ENCODE assay signal across 28 cellular contexts in the genomic region with DNA sequence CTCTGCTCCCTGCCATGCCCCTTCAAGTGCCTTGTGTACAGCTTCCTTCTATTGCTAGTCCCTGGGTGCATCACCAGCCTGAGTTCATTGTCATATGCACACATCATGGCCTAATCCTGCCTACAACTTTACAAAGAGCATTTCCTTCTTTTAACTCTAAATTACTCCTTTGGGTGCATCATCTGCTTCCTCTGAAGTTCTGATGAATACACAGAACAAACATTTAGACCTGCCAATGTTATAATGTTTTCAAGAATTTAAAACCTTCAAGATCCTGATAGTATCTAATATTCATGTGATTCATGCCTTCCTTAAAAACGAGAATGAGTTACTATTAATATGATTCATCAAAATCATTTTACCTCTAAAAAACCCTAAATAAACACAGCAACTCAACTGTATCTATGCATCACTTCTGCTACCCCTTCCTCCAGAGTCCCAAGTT.
DNase-seq lines count a peak whose midpoint lies in the region; ATAC-seq, FAIRE-seq and TF ChIP-seq lines count a peak whose summit lies in the region.
"Had no signal": no experiment of that assay in that cellular context is flagged by ENCODE, and none has a peak within 500 bp of the region (broad histone marks: within the 10 kb centered on the region; RNA-seq: fewer than 3 reads in every experiment).

No MANE protein-coding gene starts in this region.

- TF ChIP-seq POLR2A in breast epithelium (IDR thresholded peaks at IDR 0.05) = no peak

- dilution Hi-C loops in mammary epithelial cell (cut with HindIII; ENCODE audit: low sequenced_read_pairs) = no loop called here

- no peaks in the 10 kb centered on the region for H4K20me1 ChIP-seq in mammary epithelial cell (ENCODE audit: insufficient read depth, low read length)
- H4K20me1 ChIP-seq: BLaER1 treated with 17β-estradiol and CSF1 and Interleukin-3, amounts not matched to agents 10 nM and 100 nM had no signal

- H3K4me1 Mint-ChIP-seq in endothelial cell (ENCODE audit: unreplicated experiment) = no peaks in the 10 kb centered on the region
- H3K4me1 Mint-ChIP-seq: naive thymus-derived CD8-positive, alpha-beta T cell; stimulated activated naive CD8-positive, alpha-beta T cell treated with anti-CD3 and anti-CD28 coated beads, Interleukin-15, amount 100 ng/mL, for 72 hours; T-cell had no signal

- H3K27ac ChIP-seq in mammary epithelial cell (ENCODE audit: insufficient read depth, low read depth, low read length) (no peak overlapping the region), breast epithelium (no peak overlapping the region), RWPE2 (ENCODE audit: poor library complexity, severe bottlenecking) (no peak overlapping the region), epithelial cell of prostate (no peak overlapping the region)
- H3K27ac ChIP-seq: 22Rv1; BLaER1 treated with 17β-estradiol and CSF1 and Interleukin-3, amounts not matched to agents 10 nM and 100 nM; esophagus squamous epithelium; right atrium auricular region; transverse colon had no signal

- H3K4me2 ChIP-seq in mammary epithelial cell (ENCODE audit: insufficient read depth, low read depth, low read length) = no peak overlapping the region
- H3K4me2 ChIP-seq: BLaER1 treated with 17β-estradiol and CSF1 and Interleukin-3, amounts not matched to agents 10 nM and 100 nM had no signal

- H3K36me3 Mint-ChIP-seq in endothelial cell (ENCODE audit: low read depth, unreplicated experiment) = no peaks in the 10 kb centered on the region
- H3K36me3 Mint-ChIP-seq: mesothelial cell of epicardium; naive thymus-derived CD8-positive, alpha-beta T cell; T-cell had no signal

- H3K4me1 ChIP-seq in mammary epithelial cell (ENCODE audit: insufficient read depth, low read length) = peaks cover 13% of the 10 kb centered on the region
- no peaks in the 10 kb centered on the region for H3K4me1 ChIP-seq in breast epithelium
- no peaks in the 10 kb centered on the region for H3K4me1 ChIP-seq in RWPE2 (ENCODE audit: insufficient read depth, poor library complexity, severe bottlenecking)
- no peaks in the 10 kb centered on the region for H3K4me1 ChIP-seq in HAP-1
- H3K4me1 ChIP-seq: esophagus squamous epithelium, right atrium auricular region, transverse colon had no signal

- no peak overlapping the region for H3K9ac ChIP-seq in mammary epithelial cell (ENCODE audit: insufficient read depth, low read length)
- H3K9ac ChIP-seq: BLaER1 treated with 17β-estradiol and CSF1 and Interleukin-3, amounts not matched to agents 10 nM and 100 nM had no signal

- ATAC-seq in RWPE2 (ENCODE audit: low read depth) (peak; percentile 66), HG03280 (IDR thresholded peaks at IDR 0.05; ENCODE audit: unreplicated experiment) (no peak)
- ATAC-seq: activated T-cell treated with anti-CD3 and anti-CD28 coated beads, Interleukin-2, amount 50 U/mL, for 72 hours; left lobe of liver; naive thymus-derived CD8-positive, alpha-beta T cell; stimulated activated naive CD8-positive, alpha-beta T cell treated with anti-CD3 and anti-CD28 coated beads, Interleukin-15, amount 100 ng/mL, for 72 hours; T-cell had no signal

- H3K27ac Mint-ChIP-seq in endothelial cell (ENCODE audit: unreplicated experiment) = no peak overlapping the region
- H3K27ac Mint-ChIP-seq: activated naive CD4-positive, alpha-beta T cell treated with anti-CD3 and anti-CD28 coated beads for 36 hours; activated T-cell treated with anti-CD3 and anti-CD28 coated beads, Interleukin-2, amount 50 U/mL, for 72 hours; mesothelial cell of epicardium; naive thymus-derived CD8-positive, alpha-beta T cell; stimulated activated naive CD8-positive, alpha-beta T cell treated with anti-CD3 and anti-CD28 coated beads, Interleukin-15, amount 100 ng/mL, for 72 hours; T-cell had no signal

- DNase-seq in mammary epithelial cell (peak; percentile 72), breast epithelium (ENCODE audit: low spot score in 2 of 2) (no peak), RWPE2 (ENCODE audit: low spot score) (no peak), epithelial cell of prostate (ENCODE audit: low read depth, low spot score) (peak; percentile 45), urothelium cell line (ENCODE audit: low spot score) (peak; percentile 12), endothelial cell (ENCODE audit: low spot score) (no peak), HAP-1 (ENCODE audit: low spot score in 2 of 2) (no peak)
- DNase-seq: activated CD4-positive, alpha-beta T cell treated with anti-CD3 and anti-CD28 coated beads for 4 hours; activated naive CD4-positive, alpha-beta T cell treated with anti-CD3 and anti-CD28 coated beads for 36 hours; activated T-cell treated with anti-CD3 and anti-CD28 coated beads, Interleukin-2, amount 50 U/mL, for 72 hours; esophagus squamous epithelium; glutamatergic neuron; H7; naive thymus-derived CD8-positive, alpha-beta T cell; NCI-H1048; NCI-H187 treated with DMSO at 0.1 percent for 48 hours; NCI-H774; Right ventricle myocardium superior; stimulated activated naive CD8-positive, alpha-beta T cell treated with anti-CD3 and anti-CD28 coated beads, Interleukin-15, amount 100 ng/mL, for 72 hours; T-cell; transverse colon had no signal

- no peaks in the 10 kb centered on the region for H3K36me3 ChIP-seq in mammary epithelial cell (ENCODE audit: insufficient read depth, low read length)
- H3K36me3 ChIP-seq in breast epithelium = no peaks in the 10 kb centered on the region
- no peaks in the 10 kb centered on the region for H3K36me3 ChIP-seq in RWPE2 (ENCODE audit: low read depth)
- H3K36me3 ChIP-seq in HAP-1 (replicated peaks) = no peaks in the 10 kb centered on the region
- H3K36me3 ChIP-seq: BLaER1 treated with 17β-estradiol and CSF1 and Interleukin-3, amounts not matched to agents 10 nM and 100 nM; esophagus squamous epithelium; right atrium auricular region; transverse colon had no signal

- peak; percentile 81 for FAIRE-seq in urothelium cell line (lab: Jason Lieb, UNC)
- FAIRE-seq: GM18507 had no signal

- H3K4me3 Mint-ChIP-seq in endothelial cell (ENCODE audit: unreplicated experiment) = no peak overlapping the region
- H3K4me3 Mint-ChIP-seq: activated naive CD4-positive, alpha-beta T cell treated with anti-CD3 and anti-CD28 coated beads for 36 hours; activated T-cell treated with anti-CD3 and anti-CD28 coated beads, Interleukin-2, amount 50 U/mL, for 72 hours; mesothelial cell of epicardium; naive thymus-derived CD8-positive, alpha-beta T cell; stimulated activated naive CD8-positive, alpha-beta T cell treated with anti-CD3 and anti-CD28 coated beads, Interleukin-15, amount 100 ng/mL, for 72 hours; T-cell had no signal

- no peaks in the 10 kb centered on the region for H3K9me3 Mint-ChIP-seq in endothelial cell (ENCODE audit: unreplicated experiment)
- H3K9me3 Mint-ChIP-seq: activated naive CD4-positive, alpha-beta T cell treated with anti-CD3 and anti-CD28 coated beads for 36 hours had no signal

- 0% methylated on average over 1 of the region's 1 CpG for WGBS in mammary epithelial cell (ENCODE audit: low coverage, missing lambda C conversion rate)

- TF ChIP-seq CTCF in mammary epithelial cell (conservative IDR thresholded peaks at IDR 0.05 in 1 of 2, IDR thresholded peaks at IDR 0.05 in 1 of 2; ENCODE audit: extremely low read depth in 1 of 2, insufficient read depth in 1 of 2, low read depth in 1 of 2, low read length in 2 of 2) = no peak
- TF ChIP-seq CTCF in breast epithelium (IDR thresholded peaks at IDR 0.05) = no peak
- TF ChIP-seq CTCF in RWPE2 (IDR thresholded peaks at IDR 0.05; ENCODE audit: poor library complexity, severe bottlenecking) = no peak
- TF ChIP-seq CTCF in endothelial cell (IDR thresholded peaks at IDR 0.05; ENCODE audit: unreplicated experiment) = no peak

- H3K4me3 ChIP-seq in mammary epithelial cell (replicated peaks in 1 of 3; ENCODE audit: insufficient read depth in 1 of 3, low read depth in 2 of 3, low read length in 3 of 3) (no peak overlapping the region), breast epithelium (no peak overlapping the region), RWPE2 (ENCODE audit: severe bottlenecking) (no peak overlapping the region), HAP-1 (no peak overlapping the region)
- H3K4me3 ChIP-seq: BLaER1 treated with 17β-estradiol and CSF1 and Interleukin-3, amounts not matched to agents 10 nM and 100 nM; esophagus squamous epithelium; right atrium auricular region; transverse colon had no signal

- no peaks in the 10 kb centered on the region for H3K79me2 ChIP-seq in mammary epithelial cell (ENCODE audit: insufficient read depth, low read length)

- BruUV-seq in mammary epithelial cell (replicated peaks; lab: Mats Ljungman, UMichigan) = no TSS peak

- H2AFZ ChIP-seq in mammary epithelial cell (ENCODE audit: low read depth, low read length) = peak overlapping the region; percentile 41

- H3K27me3 ChIP-seq in mammary epithelial cell (ENCODE audit: insufficient read depth, low read length) (no peaks in the 10 kb centered on the region), breast epithelium (no peaks in the 10 kb centered on the region), RWPE2 (ENCODE audit: insufficient read depth, poor library complexity, severe bottlenecking) (no peaks in the 10 kb centered on the region), HAP-1 (ENCODE audit: low read depth) (no peaks in the 10 kb centered on the region)
- H3K27me3 ChIP-seq: esophagus squamous epithelium, right atrium auricular region, transverse colon had no signal

- in situ Hi-C loops in mammary epithelial cell (cut with MboI; ENCODE audit: low sequenced_read_pairs in 2 of 2) = no loop called here
- in situ Hi-C loops in HAP-1 (cut with MboI; ENCODE audit: low sequenced_read_pairs) = no loop called here

- no peaks in the 10 kb centered on the region for H3K9me3 ChIP-seq in mammary epithelial cell (replicated peaks; ENCODE audit: insufficient read depth, low read length)
- H3K9me3 ChIP-seq in breast epithelium = no peaks in the 10 kb centered on the region
- H3K9me3 ChIP-seq in RWPE2 (ENCODE audit: severe bottlenecking) = no peaks in the 10 kb centered on the region
- no peaks in the 10 kb centered on the region for H3K9me3 ChIP-seq in HAP-1
- H3K9me3 ChIP-seq: esophagus squamous epithelium, right atrium auricular region, transverse colon had no signal

- intact Hi-C loops in mammary epithelial cell (cut with micrococcal nuclease) = no loop called here
- intact Hi-C loops in breast epithelium (cut with DNase I; ENCODE audit: low total_unique reads) = no loop called here

- no peaks in the 10 kb centered on the region for H3K27me3 Mint-ChIP-seq in endothelial cell (ENCODE audit: unreplicated experiment)
- H3K27me3 Mint-ChIP-seq: naive thymus-derived CD8-positive, alpha-beta T cell; stimulated activated naive CD8-positive, alpha-beta T cell treated with anti-CD3 and anti-CD28 coated beads, Interleukin-15, amount 100 ng/mL, for 72 hours; T-cell had no signal

- CTCF ChIA-PET in mammary epithelial cell (lab: Charles Lee; ENCODE audit: low non-redundant PET) = no interaction called here

Comparison
In these comparisons a context has a peak if more than half of its experiments do, and no peak if none do; other contexts are left out.
1. DNase-seq: peak in mammary epithelial cell (single experiment), epithelial cell of prostate (single experiment) and urothelium cell line (single experiment); none in breast epithelium (0 of 2), RWPE2 (single experiment), endothelial cell (single experiment) and HAP-1 (0 of 2).